15 cellular contexts compared by ENCODE assay signal in genomic region chr7:148787571-148788295, GRCh38.
DNase-seq lines count a peak whose midpoint lies in the region; ATAC-seq and TF ChIP-seq lines count a peak whose summit lies in the region.
"Had no signal": no experiment of that assay in that cellular context is flagged by ENCODE, and none has a peak within 500 bp of the region (broad histone marks: within the 10 kb centered on the region; RNA-seq: fewer than 3 reads in every experiment).

No MANE protein-coding gene starts in this region.

- H3K4me1 ChIP-seq in endodermal cell (ENCODE audit: control insufficient read depth, insufficient read depth, low read length): no peaks in the 10 kb centered on the region

- no peaks in the 10 kb centered on the region for H3K4me1 Mint-ChIP-seq in stimulated activated naive CD8-positive, alpha-beta T cell treated with anti-CD3 and anti-CD28 coated beads, Interleukin-15, Interleukin-2, amounts not matched to agents 100 ng/mL and 50 ng/mL, for 24 hours (ENCODE audit: low read depth)
- no peaks in the 10 kb centered on the region for H3K4me1 Mint-ChIP-seq in stimulated activated naive CD8-positive, alpha-beta T cell treated with anti-CD3 and anti-CD28 coated beads, Interleukin-15, amount 100 ng/mL, for 72 hours
- H3K4me1 Mint-ChIP-seq in chondrocyte (ENCODE audit: low read depth) (no peaks in the 10 kb centered on the region), nephron progenitor cell (no peaks in the 10 kb centered on the region), endodermal cell (no peaks in the 10 kb centered on the region)

- DNase-seq in stimulated activated naive CD8-positive, alpha-beta T cell treated with anti-CD3 and anti-CD28 coated beads, Interleukin-15, amount 100 ng/mL, for 72 hours: no peak
- DNase-seq in chondrocyte (ENCODE audit: low spot score): no peak
- DNase-seq in nephron progenitor cell: no peak
- no peak for DNase-seq in stimulated activated CD4-positive, alpha-beta T cell treated with anti-CD3 and anti-CD28 coated beads, Interleukin-4, amount 100 ng/mL, for 4 hours
- DNase-seq in endodermal cell: no peak
- no peak for DNase-seq in stimulated activated CD4-positive, alpha-beta T cell treated with anti-CD3 and anti-CD28 coated beads, Interleukin-12 subunit alpha, Interleukin-12 subunit beta, amount 100 ng/mL, for 4 hours
- DNase-seq: C1 segment of cervical spinal cord, DND-41, KBM-7, NCI-H1105, NCI-H2081, NCI-H748 treated with DMSO at 0.1 percent for 48 hours, OCI-M1, SIG-M5 had no signal

- no peaks in the 10 kb centered on the region for H3K27me3 ChIP-seq in endodermal cell (ENCODE audit: control insufficient read depth, insufficient read depth, low read length, poor library complexity, severe bottlenecking)

- peaks cover 78% of the 10 kb centered on the region for H3K36me3 ChIP-seq in endodermal cell (ENCODE audit: control insufficient read depth, insufficient read depth, low read length)

- no peak overlapping the region for H3K27ac ChIP-seq in endodermal cell (ENCODE audit: low read depth, low read length)

- peaks cover 85% of the 10 kb centered on the region for H3K36me3 Mint-ChIP-seq in stimulated activated naive CD8-positive, alpha-beta T cell treated with anti-CD3 and anti-CD28 coated beads, Interleukin-15, Interleukin-2, amounts not matched to agents 100 ng/mL and 50 ng/mL, for 24 hours (ENCODE audit: low read depth)
- H3K36me3 Mint-ChIP-seq in chondrocyte (ENCODE audit: low read depth) (peaks cover 46% of the 10 kb centered on the region), nephron progenitor cell (ENCODE audit: low read depth) (peaks cover 83% of the 10 kb centered on the region), endodermal cell (ENCODE audit: low read depth) (peaks cover 79% of the 10 kb centered on the region)

- no peak overlapping the region for H3K9ac ChIP-seq in endodermal cell (ENCODE audit: extremely low read depth, low read length, poor library complexity, severe bottlenecking)

- no peaks in the 10 kb centered on the region for H3K9me3 Mint-ChIP-seq in stimulated activated naive CD8-positive, alpha-beta T cell treated with anti-CD3 and anti-CD28 coated beads, Interleukin-15, Interleukin-2, amounts not matched to agents 100 ng/mL and 50 ng/mL, for 24 hours
- no peaks in the 10 kb centered on the region for H3K9me3 Mint-ChIP-seq in stimulated activated naive CD8-positive, alpha-beta T cell treated with anti-CD3 and anti-CD28 coated beads, Interleukin-15, amount 100 ng/mL, for 72 hours
- H3K9me3 Mint-ChIP-seq in chondrocyte (ENCODE audit: low read depth) (no peaks in the 10 kb centered on the region), nephron progenitor cell (no peaks in the 10 kb centered on the region), endodermal cell (no peaks in the 10 kb centered on the region)

- H3K9me3 ChIP-seq in endodermal cell (ENCODE audit: control insufficient read depth, low read length): no peaks in the 10 kb centered on the region

- H3K4me3 Mint-ChIP-seq in stimulated activated naive CD8-positive, alpha-beta T cell treated with anti-CD3 and anti-CD28 coated beads, Interleukin-15, Interleukin-2, amounts not matched to agents 100 ng/mL and 50 ng/mL, for 24 hours: no peak overlapping the region
- H3K4me3 Mint-ChIP-seq in stimulated activated naive CD8-positive, alpha-beta T cell treated with anti-CD3 and anti-CD28 coated beads, Interleukin-15, amount 100 ng/mL, for 72 hours: no peak overlapping the region
- H3K4me3 Mint-ChIP-seq in chondrocyte (ENCODE audit: unreplicated experiment): peak overlapping the region; percentile 12
- H3K4me3 Mint-ChIP-seq in nephron progenitor cell: no peak overlapping the region
- no peak overlapping the region for H3K4me3 Mint-ChIP-seq in endodermal cell

- TF ChIP-seq CTCF in chondrocyte (IDR thresholded peaks at IDR 0.05) (no peak), nephron progenitor cell (IDR thresholded peaks at IDR 0.05) (no peak), endodermal cell (conservative IDR thresholded peaks at IDR 0.05) (no peak)

- WGBS in endodermal cell (ENCODE audit: insufficient coverage in 1 of 2, insufficient read length in 1 of 2), 2 experiments: 95 to 97% methylated on average over 12 to 14 of the region's 14 CpGs

- H3K4me3 ChIP-seq in endodermal cell (ENCODE audit: low read length): no peak overlapping the region

- peak overlapping the region; percentile 61 for H3K27ac Mint-ChIP-seq in stimulated activated naive CD8-positive, alpha-beta T cell treated with anti-CD3 and anti-CD28 coated beads, Interleukin-15, Interleukin-2, amounts not matched to agents 100 ng/mL and 50 ng/mL, for 24 hours
- peak overlapping the region in 1 of 2 donors; percentile 17 for H3K27ac Mint-ChIP-seq in stimulated activated naive CD8-positive, alpha-beta T cell treated with anti-CD3 and anti-CD28 coated beads, Interleukin-15, amount 100 ng/mL, for 72 hours
- H3K27ac Mint-ChIP-seq in chondrocyte (ENCODE audit: unreplicated experiment) (no peak overlapping the region), nephron progenitor cell (peak overlapping the region; percentile 62), endodermal cell (no peak overlapping the region)

- no peak for ATAC-seq in stimulated activated naive CD8-positive, alpha-beta T cell treated with anti-CD3 and anti-CD28 coated beads, Interleukin-15, amount 100 ng/mL, for 72 hours

- H3K27me3 Mint-ChIP-seq in stimulated activated naive CD8-positive, alpha-beta T cell treated with anti-CD3 and anti-CD28 coated beads, Interleukin-15, Interleukin-2, amounts not matched to agents 100 ng/mL and 50 ng/mL, for 24 hours: no peaks in the 10 kb centered on the region
- H3K27me3 Mint-ChIP-seq in stimulated activated naive CD8-positive, alpha-beta T cell treated with anti-CD3 and anti-CD28 coated beads, Interleukin-15, amount 100 ng/mL, for 72 hours: no peaks in the 10 kb centered on the region
- no peaks in the 10 kb centered on the region for H3K27me3 Mint-ChIP-seq in chondrocyte (ENCODE audit: low read depth)
- H3K27me3 Mint-ChIP-seq in nephron progenitor cell (ENCODE audit: low read depth, poor library complexity): no peaks in the 10 kb centered on the region
- H3K27me3 Mint-ChIP-seq in endodermal cell (ENCODE audit: insufficient read depth): no peaks in the 10 kb centered on the region

Comparison
In these comparisons a context has a peak if more than half of its experiments do, and no peak if none do; other contexts are left out.
1. H3K27ac Mint-ChIP-seq: peak in stimulated activated naive CD8-positive, alpha-beta T cell treated with anti-CD3 and anti-CD28 coated beads, Interleukin-15, Interleukin-2, amounts not matched to agents 100 ng/mL and 50 ng/mL, for 24 hours (single experiment) and nephron progenitor cell (single experiment); none in chondrocyte (single experiment) and endodermal cell (single experiment).